In the genomic region with DNA sequence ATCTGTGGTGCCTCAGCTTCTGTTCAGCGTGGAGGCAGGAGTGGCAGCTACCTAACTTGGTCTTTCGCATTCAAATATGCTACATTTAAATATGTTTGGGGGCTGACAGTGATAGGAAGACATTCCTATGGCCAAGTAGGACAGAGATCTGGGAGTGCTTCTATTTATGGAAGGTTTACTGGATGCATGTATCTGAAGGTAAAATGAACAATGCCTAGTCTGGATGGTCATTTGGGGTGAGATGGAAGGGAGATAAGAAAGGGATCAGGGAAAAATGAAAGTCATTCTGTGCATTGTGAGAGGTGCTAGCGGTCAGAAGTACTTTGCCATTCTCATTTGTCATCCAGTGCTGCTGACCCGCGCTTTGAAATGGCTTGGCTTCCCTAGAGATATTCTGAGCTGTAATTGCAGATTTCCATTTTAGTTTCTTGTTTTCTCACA, we compare ENCODE assay signal across 26 cellular contexts.
DNase-seq lines count a peak whose midpoint lies in the region; ATAC-seq and TF ChIP-seq lines count a peak whose summit lies in the region.
"Had no signal": no experiment of that assay in that cellular context is flagged by ENCODE, and none has a peak within 500 bp of the region (broad histone marks: within the 10 kb centered on the region; RNA-seq: fewer than 3 reads in every experiment).

No MANE protein-coding gene starts in this region.

- no peaks in the 10 kb centered on the region for H3K27me3 ChIP-seq in iPS-18a (ENCODE audit: control insufficient read depth, insufficient read depth, low read length)
- H3K27me3 ChIP-seq in tibial nerve, result no peaks in the 10 kb centered on the region
- H3K27me3 ChIP-seq: adrenal gland, brain microvascular endothelial cell, heart left ventricle, vagina had no signal

- H3K27ac ChIP-seq in iPS-18a (ENCODE audit: low read length) (peak overlapping the region; percentile 55), tibial nerve (peak overlapping the region in 3 of 4 donors; percentile 47 to 90 (median 79))
- H3K27ac ChIP-seq: adrenal gland, brain microvascular endothelial cell, prostate gland, vagina had no signal

- H3K27ac Mint-ChIP-seq in WTC11, result peak overlapping the region; percentile 77
- H3K27ac Mint-ChIP-seq: activated naive CD4-positive, alpha-beta T cell treated with anti-CD3 and anti-CD28 coated beads for 36 hours; stimulated activated naive B cell treated with anti-CD40 and anti-IgM and Interleukin-4, amounts not matched to agents 10 μg/mL and 1 μg/mL and 100 μg/mL, for 72 hours had no signal

- peak; percentile 82 for ATAC-seq in WTC11
- no peak for ATAC-seq in GM21447 (IDR thresholded peaks at IDR 0.05; ENCODE audit: unreplicated experiment)
- ATAC-seq: activated CD4-positive, CD25-positive, alpha-beta regulatory T cell treated with anti-CD3 and anti-CD28 coated beads, Interleukin-2, amount 50 U/mL, for 24 hours; heart left ventricle; left colon; stimulated activated naive B cell treated with anti-CD40 and anti-IgM and Interleukin-4, amounts not matched to agents 10 μg/mL and 1 μg/mL and 100 μg/mL, for 72 hours had no signal

- peaks cover 42% of the 10 kb centered on the region for H3K4me1 Mint-ChIP-seq in WTC11

- POLR2A ChIA-PET in WTC11 (lab: Charles Lee), result interaction anchor here (0.6 to 0.7 kb wide), 3 partner anchors 26 to 151 kb away, joined by 3 read pairs; no protein-coding TSS in a partner anchor

- CTCF ChIA-PET in WTC11 (lab: Charles Lee), result interaction anchor here (0.7 to 1.2 kb wide), 2 partner anchors 12 to 16 kb away, joined by 3 to 6 read pairs; no protein-coding TSS in a partner anchor

- peak; percentile 22 for DNase-seq in NOMO-1 treated with DMSO at 0.1 percent for 48 hours (lab: John Stamatoyannopoulos, UW; ENCODE audit: unreplicated experiment)
- no peak for DNase-seq in NOMO-1 treated with dmso at 0.1 percent for 144 hours (lab: John Stamatoyannopoulos, UW; ENCODE audit: unreplicated experiment)
- no peak for DNase-seq in WTC11 (ENCODE audit: low spot score)
- DNase-seq in tibial nerve (ENCODE audit: low spot score in 2 of 2), result no peak
- no peak for DNase-seq in GM13977 (ENCODE audit: low spot score)
- DNase-seq in stimulated activated CD4-positive, alpha-beta T cell treated with anti-CD3 and anti-CD28 coated beads, Interleukin-12 subunit alpha, Interleukin-12 subunit beta, amount 100 ng/mL, for 4 hours, result no peak
- DNase-seq: activated CD4-positive, alpha-beta T cell treated with anti-CD3 and anti-CD28 coated beads, Interleukin-2, amount 50 U/mL, for 48 hours; activated naive CD4-positive, alpha-beta T cell treated with anti-CD3 and anti-CD28 coated beads for 36 hours; adrenal gland; brain microvascular endothelial cell; CD4-positive, alpha-beta memory T cell; effector memory CD4-positive, alpha-beta T cell; heart left ventricle; left colon; mesenchymal stem cell; NCI-H1694 treated with DMSO at 0.1 percent for 48 hours; NCI-H2171; NCI-H524 treated with DMSO at 0.1 percent for 48 hours; RPMI8226; stimulated activated CD4-positive, alpha-beta T cell treated with anti-CD3 and anti-CD28 coated beads, Interleukin-15, amount 100 ng/mL, for 24 hours; stimulated activated naive B cell treated with anti-CD40 and anti-IgM and Interleukin-4, amounts not matched to agents 10 μg/mL and 1 μg/mL and 100 μg/mL, for 72 hours had no signal

- H3K9ac ChIP-seq in iPS-18a (ENCODE audit: low read length), result no peak overlapping the region

- peak overlapping the region; percentile 52 for H3K4me3 ChIP-seq in iPS-18a (ENCODE audit: low read length)
- no peak overlapping the region for H3K4me3 ChIP-seq in tibial nerve
- H3K4me3 ChIP-seq: adrenal gland, heart left ventricle, prostate gland, vagina had no signal

- no peak for TF ChIP-seq POLR2A in tibial nerve (IDR thresholded peaks at IDR 0.05)

- no peak for TF ChIP-seq EP300 in tibial nerve (IDR thresholded peaks at IDR 0.05)

- peak overlapping the region; percentile 22 for H3K4me3 Mint-ChIP-seq in WTC11
- H3K4me3 Mint-ChIP-seq: activated naive CD4-positive, alpha-beta T cell treated with anti-CD3 and anti-CD28 coated beads for 36 hours; CD4-positive, alpha-beta memory T cell; stimulated activated naive B cell treated with anti-CD40 and anti-IgM and Interleukin-4, amounts not matched to agents 10 μg/mL and 1 μg/mL and 100 μg/mL, for 72 hours had no signal

- H3K9me3 ChIP-seq in iPS-18a (ENCODE audit: control insufficient read depth, low read depth, low read length) (no peaks in the 10 kb centered on the region), tibial nerve (no peaks in the 10 kb centered on the region)
- H3K9me3 ChIP-seq: adrenal gland, heart left ventricle, prostate gland, vagina had no signal

- no peak for TF ChIP-seq CTCF in WTC11 (IDR thresholded peaks at IDR 0.05)
- no peak for TF ChIP-seq CTCF in tibial nerve (IDR thresholded peaks at IDR 0.05)
- TF ChIP-seq CTCF in GM13977 (IDR thresholded peaks at IDR 0.05; ENCODE audit: extremely low read depth, insufficient read depth, missing control alignments), result no peak

- peaks cover 6% of the 10 kb centered on the region for H3K9me3 Mint-ChIP-seq in WTC11
- H3K9me3 Mint-ChIP-seq: activated naive CD4-positive, alpha-beta T cell treated with anti-CD3 and anti-CD28 coated beads for 36 hours; CD4-positive, alpha-beta memory T cell; stimulated activated naive B cell treated with anti-CD40 and anti-IgM and Interleukin-4, amounts not matched to agents 10 μg/mL and 1 μg/mL and 100 μg/mL, for 72 hours had no signal

- H3K4me1 ChIP-seq in iPS-18a (ENCODE audit: control insufficient read depth, low read depth, low read length) (peaks cover 26% of the 10 kb centered on the region), tibial nerve (peaks cover 0 to 58% (median 22%) of the 10 kb centered on the region in 4 donors)
- H3K4me1 ChIP-seq: adrenal gland, prostate gland, vagina had no signal

- no peaks in the 10 kb centered on the region for H3K27me3 Mint-ChIP-seq in WTC11 (ENCODE audit: low read depth)
- H3K27me3 Mint-ChIP-seq: CD4-positive, alpha-beta memory T cell; stimulated activated naive B cell treated with anti-CD40 and anti-IgM and Interleukin-4, amounts not matched to agents 10 μg/mL and 1 μg/mL and 100 μg/mL, for 72 hours had no signal

- in situ Hi-C loops in GM13977 (cut with MboI; ENCODE audit: low pct_unique_long_range_greater_than_20kb, low sequenced_read_pairs, unreplicated experiment), result no loop called here

- H3K36me3 Mint-ChIP-seq in WTC11, result no peaks in the 10 kb centered on the region; the same call in 1 of the 2 replicates
- H3K36me3 Mint-ChIP-seq: CD4-positive, alpha-beta memory T cell; stimulated activated naive B cell treated with anti-CD40 and anti-IgM and Interleukin-4, amounts not matched to agents 10 μg/mL and 1 μg/mL and 100 μg/mL, for 72 hours had no signal

- H3K36me3 ChIP-seq in iPS-18a (ENCODE audit: control insufficient read depth, low read depth, low read length) (no peaks in the 10 kb centered on the region), tibial nerve (no peaks in the 10 kb centered on the region)
- H3K36me3 ChIP-seq: adrenal gland, brain microvascular endothelial cell, heart left ventricle, prostate gland, vagina had no signal

- WGBS in tibial nerve, 2 donors, result 77 to 80% methylated on average over 5 of the region's 5 CpGs

TF ChIP-seq in WTC11, 78 proteins besides CTCF, POLR2A, EP300 and RAD21:
- TF ChIP-seq ZNF671 (CRISPR knock-in tag; IDR thresholded peaks at IDR 0.05), result no peak
- TF ChIP-seq TEAD1 (CRISPR knock-in tag; IDR thresholded peaks at IDR 0.05), result 0 out of 2 replicates have a peak, but pooled peaks have one; percentile 17
